9 cellular contexts compared by ENCODE assay signal in the genomic region with DNA sequence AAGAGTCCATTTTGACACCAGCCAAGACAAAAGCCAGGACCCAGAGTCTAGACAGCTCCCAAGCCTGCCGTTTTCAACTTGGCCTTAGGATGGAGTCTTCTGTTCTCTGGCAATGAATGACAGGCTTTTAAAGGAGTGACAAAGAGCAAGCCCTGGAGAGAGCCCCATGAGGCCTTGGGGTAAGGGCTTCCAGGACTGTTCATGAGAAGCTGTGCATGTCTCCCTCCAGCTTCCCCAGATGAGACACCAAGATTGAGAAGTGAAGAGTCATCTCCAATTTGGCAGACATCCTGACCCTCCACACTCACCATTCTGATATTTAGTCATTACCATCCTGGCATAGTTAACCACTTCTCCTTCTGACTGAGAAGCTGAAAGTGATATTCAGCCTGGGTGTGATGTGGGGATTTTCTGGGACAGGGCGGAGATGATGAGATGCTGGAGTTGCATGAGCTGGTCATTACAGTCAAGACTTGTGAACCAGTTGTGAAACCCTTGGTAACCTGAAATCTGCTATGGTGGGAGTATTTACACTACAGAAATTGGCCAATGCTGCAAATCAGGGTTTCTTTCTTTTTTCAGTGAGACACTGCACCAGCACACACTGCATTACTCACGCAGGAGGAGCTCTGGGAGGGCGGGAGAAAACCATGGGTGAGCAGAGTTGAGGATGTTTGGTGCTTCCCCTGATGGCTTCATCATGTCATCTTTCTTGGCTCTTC.
DNase-seq lines count a peak whose midpoint lies in the region; ATAC-seq and TF ChIP-seq lines count a peak whose summit lies in the region.
"Had no signal": no experiment of that assay in that cellular context is flagged by ENCODE, and none has a peak within 500 bp of the region (broad histone marks: within the 10 kb centered on the region; RNA-seq: fewer than 3 reads in every experiment).

No MANE protein-coding gene starts in this region.

- POLR2A ChIA-PET in OCI-LY7 (lab: Charles Lee) = interaction anchor here (0.6 kb wide), 2 partner anchors 30 to 32 kb away, joined by 3 read pairs; no protein-coding TSS in a partner anchor

- no peak overlapping the region for H3K4me3 ChIP-seq in OCI-LY7 (ENCODE audit: low read depth, low read length, poor library complexity, severe bottlenecking)

- intact Hi-C loops in OCI-LY7 (cut with micrococcal nuclease; ENCODE audit: unreplicated experiment) = no loop called here

- ATAC-seq in GM21423 (IDR thresholded peaks at IDR 0.05; ENCODE audit: unreplicated experiment) = peak; percentile 71

- no peak overlapping the region for H3K4me2 ChIP-seq in OCI-LY7 (ENCODE audit: low read length)

- DNase-seq in GDM1 (lab: John Stamatoyannopoulos, UW) (peak; percentile 60), HK-2 (ENCODE audit: unreplicated experiment) (peak; percentile 47), fibroblast of the conjunctiva (ENCODE audit: low read depth) (peak; percentile 85), OCI-LY7 (ENCODE audit: low spot score) (no peak), COLO668 (lab: John Stamatoyannopoulos, UW; ENCODE audit: unreplicated experiment) (no peak)
- peak; percentile 31 to 34 for DNase-seq in activated CD4-positive, alpha-beta T cell treated with anti-CD3 and anti-CD28 coated beads for 4 hours
- DNase-seq in stimulated activated CD4-positive, alpha-beta T cell treated with anti-CD3 and anti-CD28 coated beads, Interleukin-15, amount 100 ng/mL, for 48 hours (ENCODE audit: low read depth in 2 of 2) = peak; percentile 72 to 74

- H3K36me3 ChIP-seq in OCI-LY7 (ENCODE audit: insufficient read depth, low read length) = no peaks in the 10 kb centered on the region

- no peak overlapping the region for H3K27ac ChIP-seq in OCI-LY7 (ENCODE audit: low read depth, low read length, poor library complexity, severe bottlenecking)
- H3K27ac ChIP-seq: VCaP had no signal

- no peaks in the 10 kb centered on the region for H4K20me1 ChIP-seq in OCI-LY7 (ENCODE audit: insufficient read depth, low read length)

- H3K9me2 ChIP-seq in OCI-LY7 (ENCODE audit: insufficient read depth, low read length) = no peaks in the 10 kb centered on the region

- BruUV-seq in OCI-LY7 (replicated peaks; lab: Mats Ljungman, UMichigan) = no TSS peak

- no peaks in the 10 kb centered on the region for H3K79me2 ChIP-seq in OCI-LY7 (ENCODE audit: insufficient read depth, low read depth, low read length)

- CTCF ChIA-PET in OCI-LY7 (lab: Charles Lee; ENCODE audit: unreplicated experiment) = no interaction called here

- no peak overlapping the region; the same call in 1 of the 2 replicates for H2AFZ ChIP-seq in OCI-LY7 (ENCODE audit: low read length)

- H3K4me1 ChIP-seq in OCI-LY7 (ENCODE audit: insufficient read depth, low read length, poor library complexity, severe bottlenecking) = peaks cover 13% of the 10 kb centered on the region

- no peak for TF ChIP-seq CTCF in OCI-LY7 (conservative IDR thresholded peaks at IDR 0.05; ENCODE audit: low read length)

- no peaks in the 10 kb centered on the region; the same call in 1 of the 2 replicates for H3K9me3 ChIP-seq in OCI-LY7 (ENCODE audit: low read length)

Comparison
In these comparisons a context has a peak if more than half of its experiments do, and no peak if none do; other contexts are left out.
1. DNase-seq: peak in GDM1 (single experiment), HK-2 (single experiment), activated CD4-positive, alpha-beta T cell treated with anti-CD3 and anti-CD28 coated beads for 4 hours (2 of 2), fibroblast of the conjunctiva (single experiment) and stimulated activated CD4-positive, alpha-beta T cell treated with anti-CD3 and anti-CD28 coated beads, Interleukin-15, amount 100 ng/mL, for 48 hours (2 of 2); none in OCI-LY7 (single experiment) and COLO668 (single experiment).